ENCODE assay signal across 16 cellular contexts in the genomic region with DNA sequence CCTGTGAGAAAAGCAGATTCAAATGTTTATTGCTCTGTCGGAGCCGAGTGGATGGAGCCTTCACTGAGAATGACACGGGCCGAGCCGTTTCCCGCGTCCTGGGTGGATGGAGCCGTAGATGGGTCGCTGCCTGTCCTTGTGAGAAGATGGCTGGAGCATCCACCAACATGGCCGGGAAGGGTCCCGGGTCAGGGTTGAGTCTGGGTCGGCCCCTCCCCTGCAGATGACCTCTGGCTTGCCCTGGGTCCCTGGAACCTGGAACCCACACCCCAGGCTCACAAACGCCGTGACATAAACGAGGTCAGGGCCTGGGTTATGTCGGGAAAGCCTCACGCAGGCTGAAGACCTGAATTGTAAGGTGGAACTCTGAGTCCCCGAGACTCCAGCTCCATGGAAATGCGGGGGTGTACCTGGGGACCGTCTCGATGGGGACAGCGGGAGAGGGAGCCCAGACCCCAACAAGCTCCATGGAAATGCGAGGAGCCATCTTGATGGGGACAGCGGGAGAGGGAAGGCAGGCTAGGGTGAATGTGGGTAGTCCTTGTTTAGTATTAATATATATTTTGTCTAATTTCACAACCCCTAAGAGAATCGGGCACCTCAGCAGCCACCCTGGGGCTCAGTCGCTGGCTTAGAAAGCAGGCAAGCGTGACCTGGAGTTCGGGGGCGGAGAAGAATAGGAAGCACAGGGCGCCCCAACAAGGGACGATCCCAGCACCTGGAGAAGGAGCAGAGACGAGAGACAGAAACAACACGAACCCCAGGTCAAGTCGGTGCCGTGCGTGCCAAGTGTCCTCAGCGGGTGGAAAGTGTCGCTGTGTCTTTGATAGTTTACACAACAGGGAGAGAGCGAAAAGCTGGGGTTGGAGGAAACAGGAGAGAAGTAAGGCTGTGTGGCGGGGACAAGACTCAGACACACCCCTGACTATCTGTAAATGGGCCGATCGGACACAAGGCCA.
A peak's percentile ranks its signal among the peaks of the same experiment; 100 is the strongest.
DNase-seq lines count a peak whose midpoint lies in the region; ATAC-seq and TF ChIP-seq lines count a peak whose summit lies in the region.
"Had no signal": no experiment of that assay in that cellular context is flagged by ENCODE, and none has a peak within 500 bp of the region (broad histone marks: within the 10 kb centered on the region; RNA-seq: fewer than 3 reads in every experiment).

No MANE protein-coding gene starts in this region.

- H3K79me1 ChIP-seq in IMR-90 (ENCODE audit: low read depth in 1 of 2, low read length in 2 of 2) (no peaks in the 10 kb centered on the region), neuronal stem cell (ENCODE audit: low read depth, low read length) (peaks cover 4% of the 10 kb centered on the region)

- no peaks in the 10 kb centered on the region for H3K9me1 ChIP-seq in IMR-90 (ENCODE audit: insufficient read depth, low read length)

- H3K4me1 Mint-ChIP-seq in CD4-positive, CD25-positive, alpha-beta regulatory T cell: peaks cover 0 to 20% (median 3%) of the 10 kb centered on the region in 4 donors
- peaks cover 1% of the 10 kb centered on the region for H3K4me1 Mint-ChIP-seq in glutamatergic neuron (ENCODE audit: low read depth, unreplicated experiment)

- BruUV-seq in IMR-90 (replicated peaks; lab: Mats Ljungman, UMichigan): no TSS peak

- ATAC-seq in CD4-positive, CD25-positive, alpha-beta regulatory T cell (ENCODE audit: low read depth in 2 of 2): no peak
- no peak for ATAC-seq in IMR-90 (ENCODE audit: low read depth)

- no peaks in the 10 kb centered on the region for H3K9me3 ChIP-seq in CD4-positive, CD25-positive, alpha-beta regulatory T cell (ENCODE audit: control insufficient read depth in 2 of 2, low read length in 2 of 2)
- H3K9me3 ChIP-seq in IMR-90 (ENCODE audit: control insufficient read depth, insufficient read depth, low read length): no peaks in the 10 kb centered on the region
- no peaks in the 10 kb centered on the region for H3K9me3 ChIP-seq in neuronal stem cell (replicated peaks in 1 of 2; ENCODE audit: control insufficient read depth in 2 of 2, insufficient read depth in 1 of 2, low read depth in 1 of 2, low read length in 2 of 2)
- H3K9me3 ChIP-seq: thoracic aorta had no signal

- intact Hi-C loops in IMR-90 (cut with micrococcal nuclease): no loop called here

- H3K14ac ChIP-seq in IMR-90 (replicated peaks; ENCODE audit: low read depth, low read length) (no peak overlapping the region), neuronal stem cell (ENCODE audit: low read length) (no peak overlapping the region)

- no peak overlapping the region for H3K9ac ChIP-seq in IMR-90 (ENCODE audit: low read depth, low read length)
- H3K9ac ChIP-seq in neuronal stem cell (ENCODE audit: low read depth, low read length, poor library complexity): no peak overlapping the region

- H2BK120ac ChIP-seq in IMR-90 (ENCODE audit: low read depth, low read length): no peak overlapping the region
- H2BK120ac ChIP-seq in neuronal stem cell (ENCODE audit: low read depth, low read length): no peak overlapping the region

- TF ChIP-seq CTCF in IMR-90 (conservative IDR thresholded peaks at IDR 0.05; ENCODE audit: low read depth, low read length) (no peak), glutamatergic neuron (IDR thresholded peaks at IDR 0.05; ENCODE audit: partially characterized antibody, unreplicated experiment) (no peak)

- H3K18ac ChIP-seq in IMR-90 (ENCODE audit: low read depth, low read length) (no peak overlapping the region), neuronal stem cell (ENCODE audit: low read length) (peak overlapping the region; percentile 76)

- H3K56ac ChIP-seq in IMR-90 (ENCODE audit: extremely low read depth, insufficient read depth, low read length): no peak overlapping the region; the same call in 1 of the 2 replicates

- no peak overlapping the region for H2BK15ac ChIP-seq in IMR-90 (ENCODE audit: low read depth, low read length)
- no peak overlapping the region for H2BK15ac ChIP-seq in neuronal stem cell (ENCODE audit: low read length)

- H3K27me3 Mint-ChIP-seq in CD4-positive, CD25-positive, alpha-beta regulatory T cell: no peaks in the 10 kb centered on the region
- peaks cover 2% of the 10 kb centered on the region for H3K27me3 Mint-ChIP-seq in glutamatergic neuron (ENCODE audit: unreplicated experiment)
- H3K27me3 Mint-ChIP-seq: B cell had no signal

- no peak overlapping the region for H3K4me3 ChIP-seq in CD4-positive, CD25-positive, alpha-beta regulatory T cell (ENCODE audit: low read depth, low read length)
- H3K4me3 ChIP-seq in IMR-90 (ENCODE audit: insufficient read depth, low read depth, low read length): no peak overlapping the region
- H3K4me3 ChIP-seq in neuronal stem cell (ENCODE audit: low read length in 2 of 2): no peak overlapping the region
- H3K4me3 ChIP-seq: thoracic aorta had no signal

- H3K36me3 ChIP-seq in CD4-positive, CD25-positive, alpha-beta regulatory T cell (ENCODE audit: control insufficient read depth, insufficient read depth, low read length): peaks cover 37% of the 10 kb centered on the region
- no peaks in the 10 kb centered on the region for H3K36me3 ChIP-seq in IMR-90 (ENCODE audit: control insufficient read depth, insufficient read depth, low read length)
- H3K36me3 ChIP-seq in neuronal stem cell (replicated peaks in 1 of 2; ENCODE audit: control insufficient read depth in 2 of 2, insufficient read depth in 2 of 2, low read length in 2 of 2): no peaks in the 10 kb centered on the region

- H3K4me3 Mint-ChIP-seq in CD4-positive, CD25-positive, alpha-beta regulatory T cell: peak overlapping the region in 1 of 4 donors; percentile 13
- H3K4me3 Mint-ChIP-seq in glutamatergic neuron (ENCODE audit: unreplicated experiment): no peak overlapping the region
- H3K4me3 Mint-ChIP-seq: activated T-cell treated with anti-CD3 and anti-CD28 coated beads, Interleukin-2, amount 50 U/mL, for 4 hours; B cell had no signal

- peak overlapping the region in 2 of 3 donors; percentile 31 to 72 for H3K27ac Mint-ChIP-seq in CD4-positive, CD25-positive, alpha-beta regulatory T cell
- no peak overlapping the region for H3K27ac Mint-ChIP-seq in glutamatergic neuron (ENCODE audit: unreplicated experiment)

- in situ Hi-C loops in IMR-90 (cut with MboI; ENCODE audit: low sequenced_read_pairs): no loop called here

- POLR2A ChIA-PET in IMR-90 (lab: Charles Lee; ENCODE audit: unreplicated experiment): no interaction called here

- H3K27ac ChIP-seq in CD4-positive, CD25-positive, alpha-beta regulatory T cell (ENCODE audit: insufficient read depth, low read length, poor library complexity, severe bottlenecking): no peak overlapping the region
- H3K27ac ChIP-seq in IMR-90 (ENCODE audit: insufficient read depth, low read length) (no peak overlapping the region), neuronal stem cell (replicated peaks; ENCODE audit: low read length) (no peak overlapping the region)
- H3K27ac ChIP-seq: thoracic aorta had no signal

- H4K91ac ChIP-seq in IMR-90 (ENCODE audit: insufficient read depth, low read depth, low read length) (no peak overlapping the region), neuronal stem cell (ENCODE audit: low read depth, low read length, poor library complexity) (no peak overlapping the region)

- TF ChIP-seq POLR2A in IMR-90 (IDR thresholded peaks at IDR 0.05; ENCODE audit: low read depth, low read length): no peak

- H3K23ac ChIP-seq in IMR-90 (ENCODE audit: low read depth, low read length) (no peak overlapping the region), neuronal stem cell (ENCODE audit: low read depth, low read length, poor library complexity) (peak overlapping the region; percentile 31)

- CTCF ChIA-PET in IMR-90 (lab: Yijun Ruan, JAX): no interaction called here

- H2AK5ac ChIP-seq in IMR-90 (ENCODE audit: low read depth, low read length) (no peak overlapping the region), neuronal stem cell (ENCODE audit: low read depth, low read length) (no peak overlapping the region)

- H2BK20ac ChIP-seq in IMR-90 (ENCODE audit: low read depth, low read length): no peak overlapping the region

- H3K4me2 ChIP-seq in IMR-90 (ENCODE audit: low read depth, low read length) (no peak overlapping the region), neuronal stem cell (ENCODE audit: insufficient read depth, low read length, poor library complexity, severe bottlenecking) (no peak overlapping the region)

- WGBS in IMR-90 (ENCODE audit: extremely low coverage in 2 of 2, insufficient read length in 1 of 2), 2 experiments: 89% methylated on average over 22 of the region's 42 CpGs; no CpG with 5 or more reads in 1 of the 2 experiments
- WGBS in neuronal stem cell (ENCODE audit: extremely low coverage in 2 of 2, insufficient read length in 2 of 2, insufficient replicate concordance in 1 of 2), 2 donors: no CpG with 5 or more reads among the region's 42 CpGs

- H3K27me3 ChIP-seq in CD4-positive, CD25-positive, alpha-beta regulatory T cell (ENCODE audit: control insufficient read depth, insufficient read depth, low read length): no peaks in the 10 kb centered on the region
- H3K27me3 ChIP-seq in IMR-90 (ENCODE audit: control insufficient read depth, insufficient read depth, low read length): no peaks in the 10 kb centered on the region
- no peaks in the 10 kb centered on the region for H3K27me3 ChIP-seq in neuronal stem cell (ENCODE audit: control insufficient read depth in 3 of 3, insufficient read depth in 3 of 3, low read depth in 1 of 3, low read length in 3 of 3)

- H4K8ac ChIP-seq in IMR-90 (ENCODE audit: low read depth in 2 of 2, low read length in 2 of 2) (no peak overlapping the region), neuronal stem cell (ENCODE audit: low read depth, low read length) (no peak overlapping the region)

- DNase-seq in CD4-positive, CD25-positive, alpha-beta regulatory T cell: no peak
- DNase-seq in IMR-90 (no peak), glutamatergic neuron (peak; percentile 4), neuronal stem cell (ENCODE audit: low spot score) (no peak), SIG-M5 (lab: John Stamatoyannopoulos, UW) (no peak), Ammon's horn (ENCODE audit: low spot score) (no peak), Kasumi-1 (lab: John Stamatoyannopoulos, UW) (no peak), dermis blood vessel endothelial cell (no peak)
- DNase-seq: activated T-cell treated with anti-CD3 and anti-CD28 coated beads, Interleukin-2, amount 50 U/mL, for 4 hours; NCI-H146; NCI-H345; NK-92 treated with Interleukin-12 subunit alpha and Interleukin-12 subunit beta, amount 100 ng/mL, for 24 hours; stimulated activated CD4-positive, alpha-beta T cell treated with anti-CD3 and anti-CD28 coated beads, Interleukin-1b, Interleukin-23, amount 100 ng/mL, for 48 hours; T-helper 9 cell had no signal

- TF ChIP-seq RAD21 in IMR-90 (IDR thresholded peaks at IDR 0.05; ENCODE audit: low read length): no peak

- H4K5ac ChIP-seq in IMR-90 (ENCODE audit: low read depth, low read length): no peak overlapping the region

- H2BK5ac ChIP-seq in IMR-90 (ENCODE audit: low read depth, low read length, poor library complexity, severe bottlenecking) (no peak overlapping the region), neuronal stem cell (ENCODE audit: low read length) (no peak overlapping the region)

- H3K4ac ChIP-seq in IMR-90 (ENCODE audit: low read depth, low read length) (no peak overlapping the region), neuronal stem cell (ENCODE audit: low read length) (no peak overlapping the region)

- H2BK12ac ChIP-seq in neuronal stem cell (ENCODE audit: low read length): peak overlapping the region; percentile 3

- no peaks in the 10 kb centered on the region for H4K20me1 ChIP-seq in IMR-90 (ENCODE audit: insufficient read depth, low read length)

- peaks cover 22% of the 10 kb centered on the region for H3K36me3 Mint-ChIP-seq in CD4-positive, CD25-positive, alpha-beta regulatory T cell
- H3K36me3 Mint-ChIP-seq in glutamatergic neuron (ENCODE audit: unreplicated experiment): peaks cover 5% of the 10 kb centered on the region

- peaks cover 0 to 3% (median 0%) of the 10 kb centered on the region in 7 donors for H3K9me3 Mint-ChIP-seq in CD4-positive, CD25-positive, alpha-beta regulatory T cell
- peaks cover 6% of the 10 kb centered on the region for H3K9me3 Mint-ChIP-seq in glutamatergic neuron (ENCODE audit: unreplicated experiment)
- H3K9me3 Mint-ChIP-seq: activated T-cell treated with anti-CD3 and anti-CD28 coated beads, Interleukin-2, amount 50 U/mL, for 4 hours had no signal

- H2AK9ac ChIP-seq in IMR-90 (replicated peaks; ENCODE audit: low read depth, low read length, poor library complexity): no peak overlapping the region

- dilution Hi-C loops in IMR-90 (cut with HindIII; ENCODE audit: low sequenced_read_pairs, unreplicated experiment): no loop called here

- H2AFZ ChIP-seq in IMR-90 (replicated peaks; ENCODE audit: low read length, poor library complexity) (peak overlapping the region; percentile 33), neuronal stem cell (ENCODE audit: low read length) (no peak overlapping the region)

- H3K4me1 ChIP-seq in CD4-positive, CD25-positive, alpha-beta regulatory T cell (ENCODE audit: control insufficient read depth, insufficient read depth, low read length, poor library complexity, severe bottlenecking): peaks cover 6% of the 10 kb centered on the region
- peaks cover 2% of the 10 kb centered on the region; the same call in 1 of the 2 replicates for H3K4me1 ChIP-seq in IMR-90 (ENCODE audit: control insufficient read depth, insufficient read depth, low read length)
- no peaks in the 10 kb centered on the region for H3K4me1 ChIP-seq in neuronal stem cell (ENCODE audit: control insufficient read depth in 2 of 2, insufficient read depth in 1 of 2, low read depth in 1 of 2, low read length in 2 of 2)
